31 cellular contexts compared by ENCODE assay signal in genomic region chr4:69493515-69493914, GRCh38. TPM values are rescaled to one million over a fixed set of nuclear protein-coding genes. Genes with fewer than 3 reads are reported as not detected.
"Had no signal": no experiment of that assay in that cellular context is flagged by ENCODE, and none has a peak within 500 bp of the region (broad histone marks: within the 10 kb centered on the region; RNA-seq: fewer than 3 reads in every experiment).

No MANE protein-coding gene starts in this region.

- H3K9me3 ChIP-seq: lower lobe of right lung, pancreas, prostate gland, sigmoid colon, spleen, suprapubic skin, thoracic aorta, tibial artery, upper lobe of right lung had no signal

- H3K4me1 Mint-ChIP-seq: immature natural killer cell; naive thymus-derived CD8-positive, alpha-beta T cell; nephron; neural crest cell; stimulated activated effector memory CD8-positive, alpha-beta T cell treated with anti-CD3 and anti-CD28 coated beads, Interleukin-12 subunit alpha, Interleukin-12 subunit beta, amount 100 ng/mL, for 72 hours had no signal

- H3K36me3 ChIP-seq: lower lobe of right lung, pancreas, prostate gland, sigmoid colon, spleen, suprapubic skin, thoracic aorta, tibial artery, upper lobe of right lung had no signal

- H3K9me3 Mint-ChIP-seq: nephron; neural crest cell; stimulated activated naive CD8-positive, alpha-beta T cell treated with anti-CD3 and anti-CD28 coated beads, Interleukin-15, Interleukin-2, amounts not matched to agents 100 ng/mL and 50 ng/mL, for 24 hours had no signal

- H3K27me3 ChIP-seq: pancreas, sigmoid colon, spleen, suprapubic skin, tibial artery, upper lobe of right lung had no signal

- H3K4me3 ChIP-seq: lower lobe of right lung, pancreas, prostate gland, sigmoid colon, spleen, suprapubic skin, thoracic aorta, tibial artery, upper lobe of right lung had no signal

- DNase-seq: hippocampal formation; immature natural killer cell; kidney; left colon; left ventricle myocardium superior; lower lobe of right lung; mammary epithelial cell; mesenchymal stem cell; naive thymus-derived CD8-positive, alpha-beta T cell; nucleus accumbens; pancreas; posterior cingulate gyrus; retina; right cardiac atrium; sigmoid colon; small intestine; spleen; stimulated activated CD4-positive, alpha-beta T cell treated with anti-CD3 and anti-CD28 coated beads, Interleukin-4, amount 100 ng/mL, for 24 hours; stimulated activated naive CD4-positive, alpha-beta T cell; tibial artery; trophoblast cell; upper lobe of right lung had no signal

- H3K4me3 Mint-ChIP-seq: immature natural killer cell; naive thymus-derived CD8-positive, alpha-beta T cell; nephron; neural crest cell; stimulated activated effector memory CD8-positive, alpha-beta T cell treated with anti-CD3 and anti-CD28 coated beads, Interleukin-12 subunit alpha, Interleukin-12 subunit beta, amount 100 ng/mL, for 72 hours; stimulated activated naive CD8-positive, alpha-beta T cell treated with anti-CD3 and anti-CD28 coated beads, Interleukin-15, Interleukin-2, amounts not matched to agents 100 ng/mL and 50 ng/mL, for 24 hours had no signal

- H3K27ac Mint-ChIP-seq: immature natural killer cell; naive thymus-derived CD8-positive, alpha-beta T cell; nephron; stimulated activated effector memory CD8-positive, alpha-beta T cell treated with anti-CD3 and anti-CD28 coated beads, Interleukin-12 subunit alpha, Interleukin-12 subunit beta, amount 100 ng/mL, for 72 hours; stimulated activated naive CD8-positive, alpha-beta T cell treated with anti-CD3 and anti-CD28 coated beads, Interleukin-15, Interleukin-2, amounts not matched to agents 100 ng/mL and 50 ng/mL, for 24 hours had no signal

- H3K27me3 Mint-ChIP-seq: stimulated activated naive CD8-positive, alpha-beta T cell treated with anti-CD3 and anti-CD28 coated beads, Interleukin-15, Interleukin-2, amounts not matched to agents 100 ng/mL and 50 ng/mL, for 24 hours had no signal

- ATAC-seq: left colon; left ventricle myocardium superior; lower lobe of right lung; naive thymus-derived CD8-positive, alpha-beta T cell; pancreas; right cardiac atrium; stimulated activated effector memory CD8-positive, alpha-beta T cell treated with anti-CD3 and anti-CD28 coated beads, Interleukin-12 subunit alpha, Interleukin-12 subunit beta, amount 100 ng/mL, for 72 hours; upper lobe of right lung had no signal

- H3K36me3 Mint-ChIP-seq: immature natural killer cell; naive thymus-derived CD8-positive, alpha-beta T cell; stimulated activated effector memory CD8-positive, alpha-beta T cell treated with anti-CD3 and anti-CD28 coated beads, Interleukin-12 subunit alpha, Interleukin-12 subunit beta, amount 100 ng/mL, for 72 hours had no signal

- H3K4me1 ChIP-seq: lower lobe of right lung, pancreas, prostate gland, sigmoid colon, spleen, suprapubic skin, tibial artery, upper lobe of right lung had no signal

- H3K27ac ChIP-seq: lower lobe of right lung, pancreas, prostate gland, sigmoid colon, spleen, suprapubic skin, thoracic aorta, tibial artery, upper lobe of right lung had no signal

RNA-seq across cellular contexts. Expression of gene UGT2B4, which starts 2.2 kb away (rescaled TPM):
- total RNA-seq: kidney; left colon; left ventricle myocardium superior; lower lobe of right lung; mammary epithelial cell; naive thymus-derived CD8-positive, alpha-beta T cell; osteoblast; spleen; subcutaneous adipose tissue; thoracic aorta; upper lobe of right lung had no signal
- polyA plus RNA-seq: immature natural killer cell; mammary epithelial cell; naive thymus-derived CD8-positive, alpha-beta T cell; small intestine had no signal
